In genomic region chr1:171420810-171421209, GRCh38 we compare ENCODE assay signal across 16 cellular contexts.
DNase-seq lines count a peak whose midpoint lies in the region; ATAC-seq, FAIRE-seq and TF ChIP-seq lines count a peak whose summit lies in the region.
"Had no signal": no experiment of that assay in that cellular context is flagged by ENCODE, and none has a peak within 500 bp of the region (broad histone marks: within the 10 kb centered on the region; RNA-seq: fewer than 3 reads in every experiment).

No MANE protein-coding gene starts in this region.

- CTCF ChIA-PET in CD4-positive, alpha-beta T cell (lab: Charles Lee) = interaction anchor here (0.6 kb wide), 1 partner anchor 321 kb away, joined by 4 read pairs; no protein-coding TSS in a partner anchor
- CTCF ChIA-PET in activated CD8-positive, alpha-beta T cell treated with anti-CD3 and anti-CD28 coated beads for 36 hours (lab: Charles Lee) = interaction anchor here (1.0 to 1.3 kb wide), 2 partner anchors 17 to 107 kb away, joined by 3 to 5 read pairs; partner anchors contain the start of gene FMO4

- peak overlapping the region; percentile 64 for H3K4me3 Mint-ChIP-seq in CD4-positive, alpha-beta T cell
- H3K4me3 Mint-ChIP-seq in GM23338 = no peak overlapping the region
- H3K4me3 Mint-ChIP-seq in activated CD8-positive, alpha-beta T cell treated with anti-CD3 and anti-CD28 coated beads for 36 hours = no peak overlapping the region

- ATAC-seq in CD4-positive, alpha-beta T cell (ENCODE audit: poor library complexity) = peak; percentile 68
- peak; percentile 77 for ATAC-seq in GM23338
- ATAC-seq in activated CD8-positive, alpha-beta T cell treated with anti-CD3 and anti-CD28 coated beads for 36 hours = peak; percentile 84
- no peak for ATAC-seq in GM18861 (IDR thresholded peaks at IDR 0.05; ENCODE audit: unreplicated experiment)
- ATAC-seq: body of pancreas had no signal

- no peaks in the 10 kb centered on the region for H4K20me1 ChIP-seq in GM23338 (replicated peaks; ENCODE audit: insufficient read depth)

- H3K4me2 ChIP-seq in GM23338 = peak overlapping the region; percentile 22

- no peak for DNase-seq in CD4-positive, alpha-beta T cell
- DNase-seq in GM23338 (ENCODE audit: low spot score) (peak; percentile 49), small intestine (no peak), mesenteric fat pad (ENCODE audit: low spot score) (no peak)
- no peak for DNase-seq in activated CD8-positive, alpha-beta T cell treated with anti-CD3 and anti-CD28 coated beads for 36 hours
- DNase-seq in stimulated activated CD4-positive, alpha-beta T cell treated with anti-CD3 and anti-CD28 coated beads, Interleukin-4, amount 100 ng/mL, for 24 hours = no peak
- DNase-seq: activated CD8-positive, alpha-beta memory T cell treated with anti-CD3 and anti-CD28 coated beads, Interleukin-2, amount 50 U/mL, for 4 hours; body of pancreas; DMS153; GOT3; NCI-H2029; stimulated activated CD4-positive, alpha-beta T cell treated with anti-CD3 and anti-CD28 coated beads, Interleukin-15, amount 100 ng/mL, for 24 hours had no signal

- no peaks in the 10 kb centered on the region for H3K9me2 ChIP-seq in GM23338 (ENCODE audit: insufficient read depth)

- H3K27ac ChIP-seq in CD4-positive, alpha-beta T cell (ENCODE audit: low read depth, low read length) = no peak overlapping the region
- H3K27ac ChIP-seq in GM23338 (ENCODE audit: low read depth) = peak overlapping the region; percentile 85
- H3K27ac ChIP-seq in iPS-18a (ENCODE audit: low read length) = no peak overlapping the region
- no peak overlapping the region for H3K27ac ChIP-seq in small intestine (ENCODE audit: low read depth in 1 of 2, low read length in 1 of 2)
- H3K27ac ChIP-seq: body of pancreas, HL-60, prostate gland had no signal

- no peaks in the 10 kb centered on the region for H3K79me2 ChIP-seq in GM23338 (replicated peaks; ENCODE audit: insufficient read depth)

- H3K27ac Mint-ChIP-seq in CD4-positive, alpha-beta T cell = peak overlapping the region; percentile 59
- peak overlapping the region; percentile 90 for H3K27ac Mint-ChIP-seq in GM23338
- peak overlapping the region; percentile 55 for H3K27ac Mint-ChIP-seq in activated CD8-positive, alpha-beta T cell treated with anti-CD3 and anti-CD28 coated beads for 36 hours

- TF ChIP-seq CTCF in CD4-positive, alpha-beta T cell (IDR thresholded peaks at IDR 0.05) = no peak
- no peak for TF ChIP-seq CTCF in GM23338 (conservative IDR thresholded peaks at IDR 0.05; ENCODE audit: low read depth in 2 of 2)
- TF ChIP-seq CTCF in activated CD8-positive, alpha-beta T cell treated with anti-CD3 and anti-CD28 coated beads for 36 hours (IDR thresholded peaks at IDR 0.05) = no peak

- H3K9me3 Mint-ChIP-seq in CD4-positive, alpha-beta T cell = no peaks in the 10 kb centered on the region
- peaks cover 30% of the 10 kb centered on the region for H3K9me3 Mint-ChIP-seq in GM23338
- no peaks in the 10 kb centered on the region for H3K9me3 Mint-ChIP-seq in activated CD8-positive, alpha-beta T cell treated with anti-CD3 and anti-CD28 coated beads for 36 hours

- no peak overlapping the region for H3K4me3 ChIP-seq in GM23338
- H3K4me3 ChIP-seq in iPS-18a (ENCODE audit: low read length) = peak overlapping the region; percentile 1
- H3K4me3 ChIP-seq in small intestine (ENCODE audit: low read depth in 1 of 2, low read length in 2 of 2) = no peak overlapping the region
- H3K4me3 ChIP-seq: body of pancreas, prostate gland had no signal

- H3K4me1 Mint-ChIP-seq in CD4-positive, alpha-beta T cell (ENCODE audit: low read depth) = peaks cover 26% of the 10 kb centered on the region
- peaks cover 31% of the 10 kb centered on the region for H3K4me1 Mint-ChIP-seq in GM23338
- H3K4me1 Mint-ChIP-seq in activated CD8-positive, alpha-beta T cell treated with anti-CD3 and anti-CD28 coated beads for 36 hours (ENCODE audit: low read depth) = peaks cover 19% of the 10 kb centered on the region

- intact Hi-C loops in CD4-positive, alpha-beta T cell (cut with DNase I, micrococcal nuclease) = no loop called here
- intact Hi-C loops in activated CD8-positive, alpha-beta T cell treated with anti-CD3 and anti-CD28 coated beads for 36 hours (cut with micrococcal nuclease) = no loop called here

- no peaks in the 10 kb centered on the region for H3F3A ChIP-seq in GM23338 (replicated peaks; ENCODE audit: low read depth)

- H3K4me1 ChIP-seq in GM23338 (ENCODE audit: insufficient read depth) (peaks cover 24% of the 10 kb centered on the region), iPS-18a (ENCODE audit: control insufficient read depth, low read depth, low read length) (peaks cover 20% of the 10 kb centered on the region), small intestine (ENCODE audit: control insufficient read depth in 2 of 2, insufficient read depth in 1 of 2, low read depth in 1 of 2, low read length in 1 of 2) (no peaks in the 10 kb centered on the region)
- H3K4me1 ChIP-seq: body of pancreas, prostate gland had no signal

- POLR2A ChIA-PET in CD4-positive, alpha-beta T cell (lab: Charles Lee) = interaction anchor here (2.0 kb wide), 1 partner anchor 65 kb away, joined by 11 read pairs; the partner anchor contains the start of gene PRRC2C
- POLR2A ChIA-PET in activated CD8-positive, alpha-beta T cell treated with anti-CD3 and anti-CD28 coated beads for 36 hours (lab: Charles Lee) = no interaction called here

- no peaks in the 10 kb centered on the region for H3K27me3 ChIP-seq in CD4-positive, alpha-beta T cell (ENCODE audit: control insufficient read depth, insufficient read depth, low read length)
- H3K27me3 ChIP-seq in GM23338 (ENCODE audit: insufficient read depth) = no peaks in the 10 kb centered on the region
- no peaks in the 10 kb centered on the region for H3K27me3 ChIP-seq in iPS-18a (ENCODE audit: control insufficient read depth, insufficient read depth, low read length)
- H3K27me3 ChIP-seq in small intestine (ENCODE audit: control insufficient read depth in 2 of 2, insufficient read depth in 2 of 2, low read length in 2 of 2) = no peaks in the 10 kb centered on the region
- H3K27me3 ChIP-seq: body of pancreas had no signal

- no peaks in the 10 kb centered on the region for H3K36me3 Mint-ChIP-seq in CD4-positive, alpha-beta T cell (ENCODE audit: low read depth)
- H3K36me3 Mint-ChIP-seq in GM23338 (ENCODE audit: low read depth) = peaks cover 21% of the 10 kb centered on the region
- no peaks in the 10 kb centered on the region for H3K36me3 Mint-ChIP-seq in activated CD8-positive, alpha-beta T cell treated with anti-CD3 and anti-CD28 coated beads for 36 hours (ENCODE audit: low read depth)

- no peak overlapping the region for H2AFZ ChIP-seq in GM23338

- H3K9ac ChIP-seq in iPS-18a (ENCODE audit: low read length) = no peak overlapping the region

- no peaks in the 10 kb centered on the region for H3K27me3 Mint-ChIP-seq in CD4-positive, alpha-beta T cell
- H3K27me3 Mint-ChIP-seq in GM23338 (ENCODE audit: insufficient read depth, low read depth, poor library complexity) = peaks cover 4% of the 10 kb centered on the region
- H3K27me3 Mint-ChIP-seq in activated CD8-positive, alpha-beta T cell treated with anti-CD3 and anti-CD28 coated beads for 36 hours = peaks cover 4% of the 10 kb centered on the region

- no peaks in the 10 kb centered on the region for H3K36me3 ChIP-seq in GM23338 (ENCODE audit: insufficient read depth)
- H3K36me3 ChIP-seq in iPS-18a (ENCODE audit: control insufficient read depth, low read depth, low read length) = no peaks in the 10 kb centered on the region
- no peaks in the 10 kb centered on the region for H3K36me3 ChIP-seq in small intestine (ENCODE audit: control insufficient read depth in 2 of 2, insufficient read depth in 2 of 2, low read length in 2 of 2)
- H3K36me3 ChIP-seq: prostate gland had no signal

- no peak for FAIRE-seq in small intestine (lab: Jason Lieb, UNC)

- H3K9me3 ChIP-seq in CD4-positive, alpha-beta T cell (ENCODE audit: control insufficient read depth, low read length) = no peaks in the 10 kb centered on the region
- H3K9me3 ChIP-seq in iPS-18a (ENCODE audit: control insufficient read depth, low read depth, low read length) (no peaks in the 10 kb centered on the region), small intestine (ENCODE audit: control insufficient read depth, low read depth) (no peaks in the 10 kb centered on the region)
- H3K9me3 ChIP-seq: body of pancreas, prostate gland had no signal

TF ChIP-seq in GM23338, 12 proteins besides CTCF, POLR2A, EP300 and RAD21 (continues in another document):
- TF ChIP-seq CREB1 (CRISPR knock-in tag; IDR thresholded peaks at IDR 0.05; ENCODE audit: low read depth) = no peak
- no peak for TF ChIP-seq JUNB (IDR thresholded peaks at IDR 0.05; ENCODE audit: unreplicated experiment)
- peak; percentile 26; the same call in 1 of the 2 replicates for TF ChIP-seq NANOG (IDR thresholded peaks at IDR 0.05; ENCODE audit: borderline replicate concordance)
- TF ChIP-seq ETS1 (IDR thresholded peaks at IDR 0.05) = no peak
